9 cellular contexts compared by ENCODE assay signal in the genomic region with DNA sequence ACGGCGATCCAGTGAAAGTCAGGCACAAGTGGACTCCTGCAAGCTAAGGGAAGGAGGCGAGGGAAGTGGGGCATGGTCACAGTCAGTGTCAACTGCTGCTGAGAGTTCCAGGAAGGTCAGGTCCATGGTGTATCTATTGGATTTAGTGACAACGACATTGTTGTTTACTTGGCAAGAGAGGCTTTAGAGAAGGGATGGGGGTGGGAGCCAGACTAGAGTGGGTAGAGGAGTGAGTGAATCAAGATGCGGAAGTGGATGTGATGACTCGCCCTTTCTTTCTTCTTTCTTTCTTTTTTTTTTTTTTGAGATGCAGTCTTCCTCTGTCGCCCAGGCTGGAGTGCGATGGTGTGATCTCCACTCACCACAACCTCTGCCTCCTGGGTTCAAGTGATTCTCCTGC. TPM values are rescaled to one million over a fixed set of nuclear protein-coding genes. Genes with fewer than 3 reads are reported as not detected.
DNase-seq lines count a peak whose midpoint lies in the region; ATAC-seq lines count a peak whose summit lies in the region.
"Had no signal": no experiment of that assay in that cellular context is flagged by ENCODE, and none has a peak within 500 bp of the region (broad histone marks: within the 10 kb centered on the region; RNA-seq: fewer than 3 reads in every experiment).

No MANE protein-coding gene starts in this region.

- 76% methylated on average over 6 of the region's 8 CpGs for WGBS in mesenchymal stem cell

- no peak overlapping the region for H2BK120ac ChIP-seq in mesenchymal stem cell (ENCODE audit: low read depth, low read length)

- no peak overlapping the region for H2BK5ac ChIP-seq in mesenchymal stem cell (ENCODE audit: low read depth, low read length, poor library complexity, severe bottlenecking)

- H3K23ac ChIP-seq in mesenchymal stem cell (ENCODE audit: low read length in 2 of 2), result no peak overlapping the region

- H2AK5ac ChIP-seq in mesenchymal stem cell (ENCODE audit: low read length, severe bottlenecking), result no peak overlapping the region

- in situ Hi-C loops in ACHN (cut with HindIII; ENCODE audit: low pct_ligation_motif_present, low pct_unique_long_range_greater_than_20kb, low sequenced_read_pairs), result loop anchor here (10.0 kb wide), 1 partner anchor 50 kb away; no protein-coding TSS in a partner anchor

- H3K27me3 ChIP-seq in mesenchymal stem cell (ENCODE audit: control insufficient read depth in 1 of 2, insufficient read depth in 1 of 2, low read length in 2 of 2), result peaks cover 0 to 6% of the 10 kb centered on the region in 2 experiments

- H2BK12ac ChIP-seq in mesenchymal stem cell (ENCODE audit: low read length in 2 of 2), result peak overlapping the region in 1 of 2 experiments; percentile 21

- no peak overlapping the region for H4K91ac ChIP-seq in mesenchymal stem cell (ENCODE audit: low read length)

- ATAC-seq in GM18520 (IDR thresholded peaks at IDR 0.05; ENCODE audit: unreplicated experiment), result no peak

- H3K4ac ChIP-seq in mesenchymal stem cell (ENCODE audit: low read depth in 1 of 2, low read length in 2 of 2), result peak overlapping the region in 1 of 2 experiments; percentile 51

- H3K27ac ChIP-seq in mesenchymal stem cell (ENCODE audit: low read length, poor library complexity, severe bottlenecking), result no peak overlapping the region

- H3K36me3 ChIP-seq in mesenchymal stem cell (ENCODE audit: control insufficient read depth in 1 of 2, insufficient read depth in 2 of 2, low read depth in 1 of 2, low read length in 2 of 2), result no peaks in the 10 kb centered on the region

- no peak overlapping the region for H3K4me3 ChIP-seq in mesenchymal stem cell (ENCODE audit: insufficient read depth in 1 of 2, low read depth in 1 of 2, low read length in 2 of 2)

- no peak overlapping the region for H3K14ac ChIP-seq in mesenchymal stem cell (ENCODE audit: low read length in 2 of 2)

- H3K79me1 ChIP-seq in mesenchymal stem cell (replicated peaks; ENCODE audit: low read length, poor library complexity, severe bottlenecking), result no peaks in the 10 kb centered on the region

- no peak overlapping the region for H2BK15ac ChIP-seq in mesenchymal stem cell (ENCODE audit: low read depth, poor library complexity, severe bottlenecking)

- no peak overlapping the region for H3K9ac ChIP-seq in mesenchymal stem cell (ENCODE audit: low read length)

- H3K18ac ChIP-seq in mesenchymal stem cell (ENCODE audit: low read depth in 1 of 2, low read length in 2 of 2), result peak overlapping the region in 1 of 2 experiments; percentile 44

- DNase-seq in EL (peak; percentile 3), NOMO-1 treated with DMSO at 0.1 percent for 48 hours (lab: John Stamatoyannopoulos, UW; ENCODE audit: unreplicated experiment) (peak; percentile 86), mesenchymal stem cell (peak; percentile 48), ACHN (no peak), NCI-H748 treated with DMSO at 0.1 percent for 48 hours (lab: John Stamatoyannopoulos, UW) (no peak), NCI-H2227 treated with DMSO at 0.1 percent for 48 hours (lab: John Stamatoyannopoulos, UW) (no peak)
- DNase-seq in activated naive CD4-positive, alpha-beta T cell treated with anti-CD3 and anti-CD28 coated beads, Interleukin-2, amount 50 U/mL, for 16 hours, result peak; percentile 49
- DNase-seq: NCI-H1092 treated with DMSO at 0.1 percent for 48 hours had no signal

- no peaks in the 10 kb centered on the region for H3K9me3 ChIP-seq in mesenchymal stem cell (ENCODE audit: control insufficient read depth, low read length)

- no peak overlapping the region for H3K4me2 ChIP-seq in mesenchymal stem cell (ENCODE audit: low read length, poor library complexity, severe bottlenecking)

- H2AFZ ChIP-seq in mesenchymal stem cell (ENCODE audit: low read depth, low read length), result no peak overlapping the region

- H3K4me1 ChIP-seq in mesenchymal stem cell (ENCODE audit: control insufficient read depth, insufficient read depth, low read depth, low read length), result no peaks in the 10 kb centered on the region

- H4K8ac ChIP-seq in mesenchymal stem cell (ENCODE audit: low read length), result peak overlapping the region; percentile 49

RNA-seq across cellular contexts. Expression of a gene that starts 12.5 kb away (rescaled TPM):
- 4.2 TPM for polyA plus RNA-seq in mesenchymal stem cell (2013, experiment 1 of 2)
- polyA plus RNA-seq in mesenchymal stem cell (2013, experiment 2 of 2), result 3.3 TPM

Comparison
In these comparisons a context has a peak if more than half of its experiments do, and no peak if none do; other contexts are left out.
1. DNase-seq: peak in EL (single experiment), NOMO-1 treated with DMSO at 0.1 percent for 48 hours (single experiment), activated naive CD4-positive, alpha-beta T cell treated with anti-CD3 and anti-CD28 coated beads, Interleukin-2, amount 50 U/mL, for 16 hours (single experiment) and mesenchymal stem cell (single experiment); none in ACHN (single experiment), NCI-H748 treated with DMSO at 0.1 percent for 48 hours (single experiment) and NCI-H2227 treated with DMSO at 0.1 percent for 48 hours (single experiment).